In genomic region chr15:85397151-85397550, GRCh38 we compare ENCODE assay signal across 23 cellular contexts. TPM values are rescaled to one million over a fixed set of nuclear protein-coding genes. Genes with fewer than 3 reads are reported as not detected.
DNase-seq lines count a peak whose midpoint lies in the region; ATAC-seq and TF ChIP-seq lines count a peak whose summit lies in the region.
"Had no signal": no experiment of that assay in that cellular context is flagged by ENCODE, and none has a peak within 500 bp of the region (broad histone marks: within the 10 kb centered on the region; RNA-seq: fewer than 3 reads in every experiment).

No MANE protein-coding gene starts in this region.

- peak overlapping the region; percentile 26 for H3K4me2 ChIP-seq in hepatocyte
- H3K4me2 ChIP-seq: BLaER1 had no signal

- TF ChIP-seq CTCF in left ventricle myocardium inferior (IDR thresholded peaks at IDR 0.05; ENCODE audit: borderline replicate concordance) (no peak), hepatocyte (IDR thresholded peaks at IDR 0.05; ENCODE audit: poor library complexity) (no peak), vagina (IDR thresholded peaks at IDR 0.05) (no peak), dorsolateral prefrontal cortex (IDR thresholded peaks at IDR 0.05 in 54 of 56, conservative IDR thresholded peaks at IDR 0.05 in 2 of 56; ENCODE audit: low read depth in 1 of 56, partially characterized antibody in 56 of 56) (no peak)

- H3K27ac ChIP-seq in left ventricle myocardium inferior (replicated peaks) (peak overlapping the region; percentile 24), SK-N-MC (peak overlapping the region; percentile 65; the same call in 1 of the 2 replicates), hepatocyte (no peak overlapping the region), vagina (peak overlapping the region; percentile 16), dorsolateral prefrontal cortex (no peak overlapping the region)
- H3K27ac ChIP-seq: BLaER1, Peyer's patch had no signal

- no peak overlapping the region for H3K9ac ChIP-seq in SK-N-MC (ENCODE audit: insufficient read length)
- H3K9ac ChIP-seq: BLaER1 had no signal

- H3K27me3 ChIP-seq in left ventricle myocardium inferior (ENCODE audit: low read depth) (no peaks in the 10 kb centered on the region), hepatocyte (no peaks in the 10 kb centered on the region), vagina (no peaks in the 10 kb centered on the region), dorsolateral prefrontal cortex (peaks cover 0 to 7% (median 0%) of the 10 kb centered on the region in 45 donors)
- H3K27me3 ChIP-seq: BLaER1, Peyer's patch had no signal

- no peak for TF ChIP-seq POLR2A in vagina (IDR thresholded peaks at IDR 0.05)

- no peak for ATAC-seq in left ventricle myocardium superior
- ATAC-seq: K562 had no signal

- H3K36me3 ChIP-seq in left ventricle myocardium inferior (no peaks in the 10 kb centered on the region), SK-N-MC (ENCODE audit: insufficient read depth, low read length) (no peaks in the 10 kb centered on the region), hepatocyte (replicated peaks; ENCODE audit: insufficient read depth, low read depth) (no peaks in the 10 kb centered on the region), vagina (no peaks in the 10 kb centered on the region)
- H3K36me3 ChIP-seq: BLaER1, Peyer's patch had no signal

- H4K20me1 ChIP-seq in hepatocyte (ENCODE audit: insufficient read depth, poor library complexity, severe bottlenecking), result peaks cover 66% of the 10 kb centered on the region

- peaks cover 92% of the 10 kb centered on the region for H3K4me1 ChIP-seq in left ventricle myocardium inferior
- H3K4me1 ChIP-seq in hepatocyte (ENCODE audit: insufficient read depth), result peaks cover 34% of the 10 kb centered on the region
- peaks cover 72% of the 10 kb centered on the region for H3K4me1 ChIP-seq in vagina

- intact Hi-C loops in left ventricle myocardium inferior (cut with micrococcal nuclease) (no loop called here), left ventricle myocardium superior (cut with micrococcal nuclease) (no loop called here), vagina (cut with DNase I) (no loop called here), dorsolateral prefrontal cortex (cut with DNase I) (no loop called here)

- H2AFZ ChIP-seq in hepatocyte, result no peak overlapping the region

- H3K79me2 ChIP-seq in hepatocyte, result peaks cover 97% of the 10 kb centered on the region

- no peaks in the 10 kb centered on the region for H3K9me2 ChIP-seq in hepatocyte (replicated peaks; ENCODE audit: insufficient read depth)

- H3K9me3 ChIP-seq in left ventricle myocardium inferior (replicated peaks) (no peaks in the 10 kb centered on the region), SK-N-MC (ENCODE audit: low read depth, low read length) (no peaks in the 10 kb centered on the region), hepatocyte (ENCODE audit: low read depth) (no peaks in the 10 kb centered on the region), vagina (no peaks in the 10 kb centered on the region)
- H3K9me3 ChIP-seq: Peyer's patch had no signal

- no peak overlapping the region for H3K4me3 ChIP-seq in left ventricle myocardium inferior
- H3K4me3 ChIP-seq in SK-N-MC, result peak overlapping the region; percentile 60
- no peak overlapping the region for H3K4me3 ChIP-seq in hepatocyte
- no peak overlapping the region for H3K4me3 ChIP-seq in vagina
- H3K4me3 ChIP-seq in dorsolateral prefrontal cortex, result no peak overlapping the region
- H3K4me3 ChIP-seq: BLaER1, K562, Peyer's patch had no signal

- 60% methylated on average over 3 of the region's 3 CpGs for WGBS in hepatocyte (ENCODE audit: low lambda C conversion rate, missing lambda C conversion rate)

- DNase-seq in left ventricle myocardium inferior (no peak), left ventricle myocardium superior (no peak), SK-N-MC (ENCODE audit: low read depth, low spot score) (peak; percentile 53), hepatocyte (ENCODE audit: low spot score) (no peak), vagina (ENCODE audit: extremely low spot score in 2 of 2) (no peak), dorsolateral prefrontal cortex (no peak), NCI-H146 (lab: John Stamatoyannopoulos, UW) (no peak)
- no peak for DNase-seq in activated CD8-positive, alpha-beta memory T cell treated with anti-CD3 and anti-CD28 coated beads for 24 hours
- DNase-seq: CD4-positive, CD25-positive, alpha-beta regulatory T cell; DMS153; DND-41; MM.1S; NCI-H1048; NCI-H1417; NCI-H187; NCI-H2081 treated with DMSO at 0.1 percent for 48 hours; NCI-H2171; NCI-H524 treated with DMSO at 0.1 percent for 48 hours; NCI-H774; Peyer's patch; SHP77 treated with DMSO at 0.1 percent for 48 hours had no signal

RNA-seq across cellular contexts. Expression of gene AKAP13, which starts 16.7 kb away (rescaled TPM):
- total RNA-seq in left ventricle myocardium inferior (331 TPM), left ventricle myocardium superior (284 TPM), hepatocyte (80.9 and 82.8 TPM in 2 replicates), vagina (177 TPM), dorsolateral prefrontal cortex (100 to 1,000 TPM in 2 of 120 experiments, 10 to 100 TPM in 118; 42.6 to 104 (median 65.3) TPM)
- 55.6 and 61.0 TPM in 2 replicates for polyA plus RNA-seq in hepatocyte

Comparison
In these comparisons a context has a peak if more than half of its experiments do, and no peak if none do; other contexts are left out.
1. H3K27ac ChIP-seq: peak in left ventricle myocardium inferior (single experiment), SK-N-MC (single experiment) and vagina (single experiment); none in hepatocyte (single experiment) and dorsolateral prefrontal cortex (0 of 59).